In genomic region chr4:6641971-6642320, GRCh38 we compare ENCODE assay signal across 8 cellular contexts. TPM values are rescaled to one million over a fixed set of nuclear protein-coding genes. Genes with fewer than 3 reads are reported as not detected.
DNase-seq lines count a peak whose midpoint lies in the region; ATAC-seq and TF ChIP-seq lines count a peak whose summit lies in the region.

No MANE protein-coding gene starts in this region.

- no peak for TF ChIP-seq POLR2A in spleen (IDR thresholded peaks at IDR 0.05)

- H3K27me3 ChIP-seq in iPS-15b (ENCODE audit: control insufficient read depth, insufficient read depth, low read length) (no peaks in the 10 kb centered on the region), spleen (replicated peaks in 1 of 7) (no peaks in the 10 kb centered on the region)

- WGBS in spleen, 5 donors = 50 to 63% (median 58%) methylated on average over 5 of the region's 5 CpGs

- H3K36me3 Mint-ChIP-seq in activated T-helper 17 cell treated with anti-CD3 and anti-CD28 coated beads, Interleukin-2, amount 50 U/mL, for 72 hours (ENCODE audit: low read depth) = peaks cover 47% of the 10 kb centered on the region

- intact Hi-C loops in spleen (cut with DNase I; ENCODE audit: low total_unique reads) = loop anchor here (5.0 kb wide), 1 partner anchor 65 kb away; the partner anchor contains the start of gene MRFAP1L1

- no peak for ATAC-seq in activated T-helper 17 cell treated with anti-CD3 and anti-CD28 coated beads, Interleukin-2, amount 50 U/mL, for 72 hours (replicated peaks)

- peaks cover 15% of the 10 kb centered on the region for H3K4me1 Mint-ChIP-seq in activated T-helper 17 cell treated with anti-CD3 and anti-CD28 coated beads, Interleukin-2, amount 50 U/mL, for 72 hours

- H3K4me3 Mint-ChIP-seq in activated T-helper 17 cell treated with anti-CD3 and anti-CD28 coated beads, Interleukin-2, amount 50 U/mL, for 72 hours = peak overlapping the region; percentile 99

- H3K27ac Mint-ChIP-seq in activated T-helper 17 cell treated with anti-CD3 and anti-CD28 coated beads, Interleukin-2, amount 50 U/mL, for 72 hours = peak overlapping the region; percentile 100

- CTCF ChIA-PET in HEK293 (lab: Yijun Ruan, JAX) = interaction anchor here (0.6 to 0.9 kb wide), 4 partner anchors 9 to 96 kb away, joined by 3 to 4 read pairs (median 4); no protein-coding TSS in a partner anchor

- no peak overlapping the region for H3K27ac ChIP-seq in HEK293 (ENCODE audit: extremely low read depth, low read depth, low read length)
- peak overlapping the region; percentile 95 to 99 (median 98) for H3K27ac ChIP-seq in spleen

- H3K9me3 ChIP-seq in HEK293 (ENCODE audit: control insufficient read depth, insufficient read depth, low read depth, low read length) (no peaks in the 10 kb centered on the region), iPS-15b (ENCODE audit: control insufficient read depth, insufficient read depth, low read length) (no peaks in the 10 kb centered on the region), spleen (no peaks in the 10 kb centered on the region)

- H3K27me3 Mint-ChIP-seq in activated T-helper 17 cell treated with anti-CD3 and anti-CD28 coated beads, Interleukin-2, amount 50 U/mL, for 72 hours = no peaks in the 10 kb centered on the region

- POLR2A ChIA-PET in HEK293 (lab: Yijun Ruan, JAX) = interaction anchor here (2.0 kb wide), 1 partner anchor 22 kb away, joined by 10 read pairs; no protein-coding TSS in a partner anchor

- H3K4me3 ChIP-seq in HEK293 (ENCODE audit: low read depth, low read length) = peak overlapping the region; percentile 79
- H3K4me3 ChIP-seq in iPS-15b (ENCODE audit: low read depth, low read length) = peak overlapping the region; percentile 98
- H3K4me3 ChIP-seq in spleen = peak overlapping the region; percentile 65 to 96 (median 88)

- TF ChIP-seq CTCF in HEK293 (tag by site-specific recombination; IDR thresholded peaks at IDR 0.05) (no peak), spleen (IDR thresholded peaks at IDR 0.05 in 8 of 11, conservative IDR thresholded peaks at IDR 0.05 in 3 of 11) (no peak)

- in situ Hi-C loops in G401 (cut with HindIII; ENCODE audit: low sequenced_read_pairs) = no loop called here

- H3K9ac ChIP-seq in iPS-15b (ENCODE audit: low read depth, low read length) = no peak overlapping the region

- DNase-seq in spleen (no peak), GDM1 (lab: John Stamatoyannopoulos, UW) (no peak), glomerular visceral epithelial cell (ENCODE audit: extremely low spot score) (no peak), NCI-H345 treated with DMSO at 0.1 percent for 48 hours (lab: John Stamatoyannopoulos, UW; ENCODE audit: unreplicated experiment) (no peak), G401 (ENCODE audit: low spot score) (no peak)

- H3K36me3 ChIP-seq in HEK293 (ENCODE audit: control insufficient read depth in 2 of 2, insufficient read depth in 1 of 2, low read length in 2 of 2) (peaks cover 0 to 26% of the 10 kb centered on the region in 2 experiments; a peak in 1 of 3 replicates), iPS-15b (ENCODE audit: control insufficient read depth, insufficient read depth, low read length) (peaks cover 4% of the 10 kb centered on the region), spleen (peaks cover 0 to 23% (median 19%) of the 10 kb centered on the region in 6 donors)

- no peaks in the 10 kb centered on the region for H3K4me1 ChIP-seq in HEK293 (ENCODE audit: control insufficient read depth, insufficient read depth, low read length)
- no peaks in the 10 kb centered on the region for H3K4me1 ChIP-seq in iPS-15b (ENCODE audit: control insufficient read depth, insufficient read depth, low read length)
- peaks cover 17 to 46% (median 35%) of the 10 kb centered on the region in 6 donors for H3K4me1 ChIP-seq in spleen

- H3K9me3 Mint-ChIP-seq in activated T-helper 17 cell treated with anti-CD3 and anti-CD28 coated beads, Interleukin-2, amount 50 U/mL, for 72 hours = no peaks in the 10 kb centered on the region

TF ChIP-seq in HEK293, 187 proteins besides CTCF, POLR2A, EP300 and RAD21:
- TF ChIP-seq REST (tag by site-specific recombination; IDR thresholded peaks at IDR 0.05) = 0 out of 2 replicates have a peak, but pooled peaks have one; percentile 49
- no peak for TF ChIP-seq ZSCAN16 (tag by site-specific recombination; IDR thresholded peaks at IDR 0.05)

RNA-seq across cellular contexts. Expression of gene MRFAP1, which starts 1.5 kb away (rescaled TPM):
- 10 to 100 TPM; 86.7 to 96.7 TPM for total RNA-seq in activated T-helper 17 cell treated with anti-CD3 and anti-CD28 coated beads, Interleukin-2, amount 50 U/mL, for 72 hours
- 100 to 1,000 TPM; 181 to 265 (median 227) TPM for total RNA-seq in spleen
- polyA plus RNA-seq in spleen = 100 to 1,000 TPM; 133 to 299 (median 191) TPM
- total RNA-seq in G401 (2014; rRNA removed; shearing (Covaris generic)) = 291 and 303 TPM in 2 replicates

RNA-seq across cellular contexts. Expression of gene S100P, which starts 51.7 kb away (rescaled TPM):
- 1 to 10 TPM in 1 of 2 donors, under 1 TPM in 1; 0.87 to 2.5 TPM for total RNA-seq in activated T-helper 17 cell treated with anti-CD3 and anti-CD28 coated beads, Interleukin-2, amount 50 U/mL, for 72 hours
- 100 to 1,000 TPM in 2 of 7 donors, 10 to 100 TPM in 5; 17.1 to 162 (median 34.9) TPM for total RNA-seq in spleen
- polyA plus RNA-seq in spleen = 10 to 100 TPM in 1 of 3 donors, 1 to 10 TPM in 2; 3.5 to 15.3 (median 8.8) TPM
- total RNA-seq in G401 (2014; rRNA removed; shearing (Covaris generic)) = not detected in 2 replicates

Comparison
In these comparisons a context has a peak if more than half of its experiments do, and no peak if none do; other contexts are left out.
1. RNA of gene S100P, which starts 51.7 kb away (total RNA-seq): 17.1 to 162 TPM in spleen; 0.87 to 2.5 TPM in activated T-helper 17 cell treated with anti-CD3 and anti-CD28 coated beads, Interleukin-2, amount 50 U/mL, for 72 hours and not detected in G401; every median in the first group is over 4 times any median in the second.
2. Peak in every context shown above with its lines, with median percentiles within 50 percentile points of each other: H3K4me3 ChIP-seq.